1 cellular context compared by ENCODE assay signal in genomic region chr6:169895000-169895759, GRCh38.
A peak's percentile ranks its signal among the peaks of the same experiment; 100 is the strongest.
TF ChIP-seq lines count a peak whose summit lies in the region.

No MANE protein-coding gene starts in this region.

TF ChIP-seq in K562, 482 proteins besides CTCF, POLR2A, EP300 and RAD21 (continued from another document):
- TF ChIP-seq BRF2 (IDR thresholded peaks at IDR 0.05; ENCODE audit: borderline replicate concordance, insufficient read depth, insufficient read length) (no peak), RFX7 (CRISPR knock-in tag; IDR thresholded peaks at IDR 0.05) (no peak), FOXM1 (IDR thresholded peaks at IDR 0.05; ENCODE audit: low read depth) (peak; percentile 19; the same call in 1 of the 2 replicates), FOXM1 (CRISPR knock-in tag; IDR thresholded peaks at IDR 0.05; ENCODE audit: low read depth) (no peak), NR2C1 (IDR thresholded peaks at IDR 0.05) (no peak), NR2C1 (tag; IDR thresholded peaks at IDR 0.05) (no peak)
